Comparison of ENCODE assay signal across 19 cellular contexts in genomic region chr15:73948396-73948795, GRCh38.
"Had no signal": no experiment of that assay in that cellular context is flagged by ENCODE, and none has a peak within 500 bp of the region (broad histone marks: within the 10 kb centered on the region; RNA-seq: fewer than 3 reads in every experiment).

No MANE protein-coding gene starts in this region.

- H3K27ac ChIP-seq: colonic mucosa, epithelial cell of prostate, esophagus muscularis mucosa, foreskin keratinocyte, gastroesophageal sphincter, neutrophil, pancreas, right lobe of liver, transverse colon had no signal

- H3K27me3 ChIP-seq: colonic mucosa, esophagus muscularis mucosa, gastroesophageal sphincter, heart right ventricle, neutrophil, pancreas, right lobe of liver, transverse colon had no signal

- H3K4me1 ChIP-seq: foreskin keratinocyte, right lobe of liver had no signal

- H3K9me3 ChIP-seq: colonic mucosa, esophagus muscularis mucosa, gastroesophageal sphincter, heart right ventricle, neutrophil, pancreas, right lobe of liver, thoracic aorta, transverse colon had no signal

- ATAC-seq: foreskin keratinocyte; gastroesophageal sphincter; heart right ventricle; left ventricle myocardium superior; natural killer cell; pancreas; right lobe of liver; stimulated activated memory B cell treated with anti-CD40 and anti-IgM and Interleukin-4, amounts not matched to agents 10 μg/mL and 1 μg/mL and 100 μg/mL, for 72 hours had no signal

- H3K4me3 ChIP-seq: colonic mucosa, esophagus muscularis mucosa, gastroesophageal sphincter, heart right ventricle, lung, pancreas, right lobe of liver, thoracic aorta, transverse colon had no signal

- DNase-seq: colonic mucosa; effector CD8-positive, alpha-beta T cell; endodermal cell; foreskin keratinocyte; heart right ventricle; hippocampal formation; left ventricle myocardium superior; natural killer cell; pancreas; right lobe of liver; stimulated activated CD4-positive, alpha-beta T cell treated with anti-CD3 and anti-CD28 coated beads, Interleukin-4, amount 100 ng/mL, for 4 hours; transverse colon had no signal

- H3K36me3 ChIP-seq: colonic mucosa, neutrophil, pancreas, right lobe of liver, transverse colon had no signal
